29 cellular contexts compared by ENCODE assay signal in the genomic region with DNA sequence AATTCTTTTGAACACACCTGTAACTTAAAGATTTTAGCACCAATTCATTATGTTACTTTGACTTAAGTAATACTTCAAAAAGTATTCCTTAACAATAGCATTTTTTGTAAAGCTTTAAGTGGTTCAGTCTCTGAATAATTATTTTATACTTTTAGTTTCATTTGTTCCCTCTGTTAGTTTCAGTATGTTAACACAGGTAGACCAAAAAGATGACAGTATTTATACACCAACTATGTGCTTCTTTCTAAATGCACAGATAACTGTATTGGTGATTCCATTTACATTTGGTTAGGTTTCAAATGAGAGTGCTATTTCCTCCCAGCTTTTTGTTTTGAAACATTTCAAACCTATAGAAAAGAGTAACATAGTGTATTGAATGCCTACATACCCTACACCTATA. TPM values are rescaled to one million over a fixed set of nuclear protein-coding genes. Genes with fewer than 3 reads are reported as not detected.
DNase-seq lines count a peak whose midpoint lies in the region; ATAC-seq and TF ChIP-seq lines count a peak whose summit lies in the region.
"Had no signal": no experiment of that assay in that cellular context is flagged by ENCODE, and none has a peak within 500 bp of the region (broad histone marks: within the 10 kb centered on the region; RNA-seq: fewer than 3 reads in every experiment).

No MANE protein-coding gene starts in this region.

- peaks cover 1% of the 10 kb centered on the region; the same call in 1 of the 2 replicates for H3K4me1 ChIP-seq in Panc1 (ENCODE audit: control insufficient read depth, insufficient read depth, low read length)
- H3K4me1 ChIP-seq: HAP-1, uterus had no signal

- DNase-seq in Panc1 (ENCODE audit: low read depth, low spot score), result no peak
- DNase-seq in omental fat pad (ENCODE audit: low spot score), result no peak
- DNase-seq in NCI-H146 (lab: John Stamatoyannopoulos, UW), result no peak
- DNase-seq in cerebellum (ENCODE audit: low spot score), result no peak
- DNase-seq: activated gamma-delta T cell; activated T-cell treated with anti-CD3 and anti-CD28 coated beads, Interleukin-2, amount 50 U/mL, for 1 hour; adrenal gland; brain microvascular endothelial cell; Calu3; DMS79 treated with DMSO at 0.1 percent for 48 hours; GF-D8; Kasumi-1; left ventricle myocardium superior; MV-4-11; naive thymus-derived CD4-positive, alpha-beta T cell; NCI-H1436 treated with DMSO at 0.1 percent for 48 hours; OCI-M1; stimulated activated naive CD4-positive, alpha-beta T cell treated with Interleukin-2 at 50 U/mL for 16 hours; T-helper 17 cell; uterus had no signal

- TSS peak; percentile 4 for BruUV-seq in Panc1 (replicated peaks; lab: Mats Ljungman, UMichigan)

- POLR2A ChIA-PET in Panc1 (lab: Charles Lee), result no interaction called here

- no peak overlapping the region for H3K27ac ChIP-seq in Panc1 (ENCODE audit: low read length)
- H3K27ac ChIP-seq: adrenal gland, brain microvascular endothelial cell, C4-2B, thoracic aorta, uterus had no signal

- ATAC-seq in GM18519 (IDR thresholded peaks at IDR 0.05; ENCODE audit: low FRiP score, unreplicated experiment) (peak; percentile 42), GM21381 (IDR thresholded peaks at IDR 0.05; ENCODE audit: unreplicated experiment) (peak; percentile 44), HG02938 (IDR thresholded peaks at IDR 0.05; ENCODE audit: unreplicated experiment) (peak; percentile 62), Panc1 (no peak), omental fat pad (ENCODE audit: low FRiP score) (no peak), HG03097 (IDR thresholded peaks at IDR 0.05; ENCODE audit: low FRiP score, unreplicated experiment) (no peak)
- ATAC-seq: HepG2; left ventricle myocardium superior; naive thymus-derived CD4-positive, alpha-beta T cell; SK-N-SH treated with all-trans-retinoic acid at 6 μM for 48 hours; T-helper 17 cell had no signal

- TF ChIP-seq CTCF in Panc1 (IDR thresholded peaks at IDR 0.05) (no peak), omental fat pad (IDR thresholded peaks at IDR 0.05) (no peak)

- CTCF ChIA-PET in Panc1 (lab: Charles Lee), result no interaction called here

- in situ Hi-C loops in Panc1 (cut with HindIII; ENCODE audit: low pct_unique_long_range_greater_than_20kb, low sequenced_read_pairs), result no loop called here

- H3K4me3 ChIP-seq in Panc1 (ENCODE audit: low read depth in 2 of 2, low read length in 2 of 2), result no peak overlapping the region
- H3K4me3 ChIP-seq: adrenal gland, HAP-1, thoracic aorta, uterus had no signal

- no peaks in the 10 kb centered on the region for H3K27me3 ChIP-seq in Panc1 (ENCODE audit: control insufficient read depth, insufficient read depth, low read length)
- H3K27me3 ChIP-seq: adrenal gland, brain microvascular endothelial cell, uterus had no signal

- intact Hi-C loops in Panc1 (cut with micrococcal nuclease; ENCODE audit: unreplicated experiment), result no loop called here

- H3K9me3 ChIP-seq in Panc1 (ENCODE audit: control insufficient read depth, insufficient read depth, low read depth, low read length), result no peaks in the 10 kb centered on the region
- H3K9me3 ChIP-seq: adrenal gland, HAP-1, thoracic aorta, uterus had no signal

- no peaks in the 10 kb centered on the region for H3K36me3 ChIP-seq in Panc1 (ENCODE audit: control insufficient read depth, insufficient read depth, low read length)
- H3K36me3 ChIP-seq: adrenal gland, thoracic aorta, uterus had no signal

RNA-seq across cellular contexts. Expression of a gene that starts 14.0 kb away (rescaled TPM):
- 34.3 TPM for total RNA-seq in Panc1 (2021; ENCODE audit: unreplicated experiment)
- 31.4 TPM for polyA plus RNA-seq in Panc1 (2012; ENCODE audit: insufficient read length)
- total RNA-seq in omental fat pad, result 10 to 100 TPM; 14.0 to 26.8 (median 17.9) TPM
- 26.9 TPM for total RNA-seq in cerebellum

Comparison
In these comparisons a context has a peak if more than half of its experiments do, and no peak if none do; other contexts are left out.
1. ATAC-seq: peak in GM18519 (single experiment), GM21381 (single experiment) and HG02938 (single experiment); none in Panc1 (single experiment), omental fat pad (single experiment) and HG03097 (single experiment).